8 cellular contexts compared by ENCODE assay signal in genomic region chr19:51407631-51408131, GRCh38. TPM values are rescaled to one million over a fixed set of nuclear protein-coding genes. Genes with fewer than 3 reads are reported as not detected.
A peak's percentile ranks its signal among the peaks of the same experiment; 100 is the strongest.
DNase-seq lines count a peak whose midpoint lies in the region; ATAC-seq and TF ChIP-seq lines count a peak whose summit lies in the region.

No MANE protein-coding gene starts in this region.

- H3K23ac ChIP-seq in mesenchymal stem cell (ENCODE audit: low read length in 2 of 2) = no peak overlapping the region

- no peaks in the 10 kb centered on the region for H3K9me2 ChIP-seq in OCI-LY1 (ENCODE audit: low read depth, low read length)

- H3K4me3 ChIP-seq in OCI-LY1 (ENCODE audit: low read depth, low read length, poor library complexity, severe bottlenecking) (no peak overlapping the region), brain microvascular endothelial cell (ENCODE audit: low read depth, low read length) (no peak overlapping the region), mesenchymal stem cell (ENCODE audit: insufficient read depth in 1 of 2, low read depth in 1 of 2, low read length in 2 of 2) (no peak overlapping the region)

- H3K4me2 ChIP-seq in OCI-LY1 (ENCODE audit: low read length) (no peak overlapping the region), mesenchymal stem cell (ENCODE audit: low read length, poor library complexity, severe bottlenecking) (no peak overlapping the region)

- peaks cover 2% of the 10 kb centered on the region for H3K36me3 Mint-ChIP-seq in activated T-cell treated with anti-CD3 and anti-CD28 coated beads, Interleukin-2, amount 50 U/mL, for 4 hours (ENCODE audit: insufficient read depth)

- H4K20me1 ChIP-seq in OCI-LY1 (ENCODE audit: insufficient read depth, low read length) = no peaks in the 10 kb centered on the region

- peaks cover 8% of the 10 kb centered on the region for H3K4me1 Mint-ChIP-seq in activated T-cell treated with anti-CD3 and anti-CD28 coated beads, Interleukin-2, amount 50 U/mL, for 4 hours (ENCODE audit: low read depth)

- H3K9me3 Mint-ChIP-seq in activated T-cell treated with anti-CD3 and anti-CD28 coated beads, Interleukin-2, amount 50 U/mL, for 4 hours = peaks cover 7% of the 10 kb centered on the region

- in situ Hi-C loops in brain microvascular endothelial cell (cut with HindIII; ENCODE audit: low pct_ligation_motif_present, low sequenced_read_pairs) = no loop called here

- no peak overlapping the region for H3K14ac ChIP-seq in mesenchymal stem cell (ENCODE audit: low read length in 2 of 2)

- TF ChIP-seq CTCF in OCI-LY1 (IDR thresholded peaks at IDR 0.05; ENCODE audit: low read length) (peak; percentile 74), brain microvascular endothelial cell (IDR thresholded peaks at IDR 0.05; ENCODE audit: low read depth, low read length, missing control alignments) (peak; percentile 33)

- H2AFZ ChIP-seq in OCI-LY1 (ENCODE audit: low read length) (no peak overlapping the region), mesenchymal stem cell (ENCODE audit: low read depth, low read length) (no peak overlapping the region)

- H2BK15ac ChIP-seq in mesenchymal stem cell (ENCODE audit: low read depth, poor library complexity, severe bottlenecking) = no peak overlapping the region

- H2BK5ac ChIP-seq in mesenchymal stem cell (ENCODE audit: low read depth, low read length, poor library complexity, severe bottlenecking) = no peak overlapping the region

- H2BK120ac ChIP-seq in mesenchymal stem cell (ENCODE audit: low read depth, low read length) = no peak overlapping the region

- no peak overlapping the region for H2BK12ac ChIP-seq in mesenchymal stem cell (ENCODE audit: low read length in 2 of 2)

- H3K4me1 ChIP-seq in OCI-LY1 (ENCODE audit: insufficient read depth, low read length, severe bottlenecking) = peaks cover 20% of the 10 kb centered on the region
- H3K4me1 ChIP-seq in mesenchymal stem cell (ENCODE audit: control insufficient read depth, insufficient read depth, low read depth, low read length) = no peaks in the 10 kb centered on the region

- H3K4ac ChIP-seq in mesenchymal stem cell (ENCODE audit: low read depth in 1 of 2, low read length in 2 of 2) = no peak overlapping the region

- no peaks in the 10 kb centered on the region for H3K79me1 ChIP-seq in mesenchymal stem cell (replicated peaks; ENCODE audit: low read length, poor library complexity, severe bottlenecking)

- no peak for DNase-seq in activated T-cell treated with anti-CD3 and anti-CD28 coated beads, Interleukin-2, amount 50 U/mL, for 4 hours
- DNase-seq in activated T-cell treated with anti-CD3 and anti-CD28 coated beads for 4 hours = no peak
- peak; percentile 23 for DNase-seq in brain microvascular endothelial cell
- peak; percentile 21 for DNase-seq in mesenchymal stem cell
- DNase-seq in NCI-H526 treated with DMSO at 0.1 percent for 48 hours (lab: John Stamatoyannopoulos, UW) = no peak
- no peak for DNase-seq in DMS79 treated with DMSO at 0.1 percent for 48 hours (lab: John Stamatoyannopoulos, UW)

- no peaks in the 10 kb centered on the region for H3F3A ChIP-seq in OCI-LY1 (ENCODE audit: insufficient read depth, low read length)

- no peak overlapping the region for H3K4me3 Mint-ChIP-seq in activated T-cell treated with anti-CD3 and anti-CD28 coated beads, Interleukin-2, amount 50 U/mL, for 4 hours

- H3K79me2 ChIP-seq in OCI-LY1 (ENCODE audit: insufficient read depth, low read length) = no peaks in the 10 kb centered on the region

- no peak overlapping the region for H4K91ac ChIP-seq in mesenchymal stem cell (ENCODE audit: low read length)

- H3K9ac ChIP-seq in OCI-LY1 (ENCODE audit: low read length) = no peak overlapping the region
- no peak overlapping the region for H3K9ac ChIP-seq in mesenchymal stem cell (ENCODE audit: low read length)

- H3K36me3 ChIP-seq in OCI-LY1 (ENCODE audit: insufficient read depth, low read length) = no peaks in the 10 kb centered on the region
- H3K36me3 ChIP-seq in brain microvascular endothelial cell (replicated peaks) = no peaks in the 10 kb centered on the region
- no peaks in the 10 kb centered on the region for H3K36me3 ChIP-seq in mesenchymal stem cell (ENCODE audit: control insufficient read depth in 1 of 2, insufficient read depth in 2 of 2, low read depth in 1 of 2, low read length in 2 of 2)

- WGBS in mesenchymal stem cell = 63% methylated on average over 6 of the region's 6 CpGs

- H3K27me3 ChIP-seq in OCI-LY1 (ENCODE audit: insufficient read depth, low read length) (no peaks in the 10 kb centered on the region), brain microvascular endothelial cell (replicated peaks) (no peaks in the 10 kb centered on the region), mesenchymal stem cell (ENCODE audit: control insufficient read depth in 1 of 2, insufficient read depth in 1 of 2, low read length in 2 of 2) (peaks cover 0 to 13% of the 10 kb centered on the region in 2 experiments)

- no peak overlapping the region for H2AK5ac ChIP-seq in mesenchymal stem cell (ENCODE audit: low read length, severe bottlenecking)

- no peak overlapping the region for H3K18ac ChIP-seq in mesenchymal stem cell (ENCODE audit: low read depth in 1 of 2, low read length in 2 of 2)

- no peak overlapping the region for H4K8ac ChIP-seq in mesenchymal stem cell (ENCODE audit: low read length)

- peak; percentile 61 to 66 for ATAC-seq in activated T-cell treated with anti-CD3 and anti-CD28 coated beads, Interleukin-2, amount 50 U/mL, for 4 hours
- no peak for ATAC-seq in HG02571 (IDR thresholded peaks at IDR 0.05; ENCODE audit: unreplicated experiment)

- peaks cover 13% of the 10 kb centered on the region for H3K27me3 Mint-ChIP-seq in activated T-cell treated with anti-CD3 and anti-CD28 coated beads, Interleukin-2, amount 50 U/mL, for 4 hours (ENCODE audit: low read depth)

- H3K27ac ChIP-seq in OCI-LY1 (ENCODE audit: low read depth, low read length, poor library complexity, severe bottlenecking) (peak overlapping the region; percentile 82), brain microvascular endothelial cell (no peak overlapping the region), mesenchymal stem cell (ENCODE audit: low read length, poor library complexity, severe bottlenecking) (no peak overlapping the region)

- H3K9me3 ChIP-seq in OCI-LY1 (ENCODE audit: low read length) (no peaks in the 10 kb centered on the region; the same call in 1 of the 2 replicates), mesenchymal stem cell (ENCODE audit: control insufficient read depth, low read length) (peaks cover 9% of the 10 kb centered on the region)

RNA-seq across cellular contexts. Expression of gene SIGLEC10, which starts 9.8 kb away (rescaled TPM):
- total RNA-seq in activated T-cell treated with anti-CD3 and anti-CD28 coated beads, Interleukin-2, amount 50 U/mL, for 4 hours = under 1 TPM; 0.43 to 0.63 (median 0.53) TPM
- polyA plus RNA-seq in mesenchymal stem cell (2013, experiment 1 of 2) = not detected
- not detected for polyA plus RNA-seq in mesenchymal stem cell (2013, experiment 2 of 2)

RNA-seq across cellular contexts. Expression of gene C19orf84, which starts 17.3 kb away (rescaled TPM):
- total RNA-seq in activated T-cell treated with anti-CD3 and anti-CD28 coated beads, Interleukin-2, amount 50 U/mL, for 4 hours = not detected
- polyA plus RNA-seq in mesenchymal stem cell (2013, experiment 1 of 2) = not detected
- not detected for polyA plus RNA-seq in mesenchymal stem cell (2013, experiment 2 of 2)

RNA-seq across cellular contexts. Expression of gene LIM2, which starts 19.9 kb away (rescaled TPM):
- under 1 TPM in 2 of 3 donors, not detected in 1; 0.58 to 0.65 TPM for total RNA-seq in activated T-cell treated with anti-CD3 and anti-CD28 coated beads, Interleukin-2, amount 50 U/mL, for 4 hours
- polyA plus RNA-seq in mesenchymal stem cell (2013, experiment 1 of 2) = not detected
- polyA plus RNA-seq in mesenchymal stem cell (2013, experiment 2 of 2) = not detected

RNA-seq across cellular contexts. Expression of gene NKG7, which starts 35.2 kb away (rescaled TPM):
- 100 to 1,000 TPM; 146 to 232 (median 153) TPM for total RNA-seq in activated T-cell treated with anti-CD3 and anti-CD28 coated beads, Interleukin-2, amount 50 U/mL, for 4 hours
- not detected for polyA plus RNA-seq in mesenchymal stem cell (2013, experiment 1 of 2)
- not detected for polyA plus RNA-seq in mesenchymal stem cell (2013, experiment 2 of 2)

RNA-seq across cellular contexts. Expression of gene CLDND2, which starts 38.9 kb away (rescaled TPM):
- 1 to 10 TPM; 3.8 to 6.4 (median 5.3) TPM for total RNA-seq in activated T-cell treated with anti-CD3 and anti-CD28 coated beads, Interleukin-2, amount 50 U/mL, for 4 hours
- 2.7 TPM for polyA plus RNA-seq in mesenchymal stem cell (2013, experiment 1 of 2)
- polyA plus RNA-seq in mesenchymal stem cell (2013, experiment 2 of 2) = 2.5 TPM

Comparison
In these comparisons a context has a peak if more than half of its experiments do, and no peak if none do; other contexts are left out.
1. DNase-seq: peak in brain microvascular endothelial cell (single experiment) and mesenchymal stem cell (single experiment); none in activated T-cell treated with anti-CD3 and anti-CD28 coated beads, Interleukin-2, amount 50 U/mL, for 4 hours (single experiment), activated T-cell treated with anti-CD3 and anti-CD28 coated beads for 4 hours (single experiment), NCI-H526 treated with DMSO at 0.1 percent for 48 hours (single experiment) and DMS79 treated with DMSO at 0.1 percent for 48 hours (single experiment).